ENCODE assay signal across 1 cellular context in genomic region chr15:98067339-98067738, GRCh38.
TF ChIP-seq lines count a peak whose summit lies in the region.

No MANE protein-coding gene starts in this region.

TF ChIP-seq in HEK293, 187 proteins besides CTCF, POLR2A, EP300 and RAD21 (continued from another document):
- TF ChIP-seq KLF8 (tag by site-specific recombination; IDR thresholded peaks at IDR 0.05): no peak
- 0 out of 2 replicates have a peak, but pooled peaks have one; percentile 40 for TF ChIP-seq HIC1 (tag by site-specific recombination; IDR thresholded peaks at IDR 0.05)
- TF ChIP-seq OSR2 (tag by site-specific recombination; IDR thresholded peaks at IDR 0.05): 0 out of 2 replicates have a peak, but pooled peaks have one; percentile 21
- no peak for TF ChIP-seq BCL11B (tag by site-specific recombination; IDR thresholded peaks at IDR 0.05; ENCODE audit: low read depth)
- TF ChIP-seq, protein P1, sequence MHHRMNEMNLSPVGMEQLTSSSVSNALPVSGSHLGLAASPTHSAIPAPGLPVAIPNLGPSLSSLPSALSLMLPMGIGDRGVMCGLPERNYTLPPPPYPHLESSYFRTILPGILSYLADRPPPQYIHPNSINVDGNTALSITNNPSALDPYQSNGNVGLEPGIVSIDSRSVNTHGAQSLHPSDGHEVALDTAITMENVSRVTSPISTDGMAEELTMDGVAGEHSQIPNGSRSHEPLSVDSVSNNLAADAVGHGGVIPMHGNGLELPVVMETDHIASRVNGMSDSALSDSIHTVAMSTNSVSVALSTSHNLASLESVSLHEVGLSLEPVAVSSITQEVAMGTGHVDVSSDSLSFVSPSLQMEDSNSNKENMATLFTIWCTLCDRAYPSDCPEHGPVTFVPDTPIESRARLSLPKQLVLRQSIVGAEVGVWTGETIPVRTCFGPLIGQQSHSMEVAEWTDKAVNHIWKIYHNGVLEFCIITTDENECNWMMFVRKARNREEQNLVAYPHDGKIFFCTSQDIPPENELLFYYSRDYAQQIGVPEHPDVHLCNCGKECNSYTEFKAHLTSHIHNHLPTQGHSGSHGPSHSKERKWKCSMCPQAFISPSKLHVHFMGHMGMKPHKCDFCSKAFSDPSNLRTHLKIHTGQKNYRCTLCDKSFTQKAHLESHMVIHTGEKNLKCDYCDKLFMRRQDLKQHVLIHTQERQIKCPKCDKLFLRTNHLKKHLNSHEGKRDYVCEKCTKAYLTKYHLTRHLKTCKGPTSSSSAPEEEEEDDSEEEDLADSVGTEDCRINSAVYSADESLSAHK (tag by site-specific recombination; IDR thresholded peaks at IDR 0.05): no peak
- TF ChIP-seq YY2 (tag by site-specific recombination; IDR thresholded peaks at IDR 0.05): no peak
- no peak for TF ChIP-seq ZNF473 (tag by site-specific recombination; IDR thresholded peaks at IDR 0.05)
- no peak for TF ChIP-seq ZNF747 (tag by site-specific recombination; IDR thresholded peaks at IDR 0.05)
- TF ChIP-seq HOXC10 (CRISPR knock-in tag; IDR thresholded peaks at IDR 0.05): no peak
- TF ChIP-seq ZNF596 (tag by site-specific recombination; IDR thresholded peaks at IDR 0.05): no peak
- no peak for TF ChIP-seq ZBTB8A (tag by site-specific recombination; IDR thresholded peaks at IDR 0.05)
- TF ChIP-seq TRIM28 (IDR thresholded peaks at IDR 0.05; ENCODE audit: borderline replicate concordance, low read length): peak; percentile 45; the same call in 1 of the 2 replicates
- TF ChIP-seq HOXA7 (CRISPR knock-in tag; IDR thresholded peaks at IDR 0.05; ENCODE audit: borderline replicate concordance): no peak
- TF ChIP-seq GLI2 (tag by site-specific recombination; IDR thresholded peaks at IDR 0.05; ENCODE audit: borderline replicate concordance, low read depth): no peak
- no peak for TF ChIP-seq ZNF169 (tag by site-specific recombination; IDR thresholded peaks at IDR 0.05)
- no peak for TF ChIP-seq ZNF639 (tag by site-specific recombination; IDR thresholded peaks at IDR 0.05)
- 0 out of 2 replicates have a peak, but pooled peaks have one; percentile 32 for TF ChIP-seq ZBTB17 (tag by site-specific recombination; IDR thresholded peaks at IDR 0.05)
- no peak for TF ChIP-seq ZNF280D (tag by site-specific recombination; IDR thresholded peaks at IDR 0.05)
- TF ChIP-seq ZNF621 (tag by site-specific recombination; IDR thresholded peaks at IDR 0.05): no peak
- TF ChIP-seq ZNF658 (tag by site-specific recombination; IDR thresholded peaks at IDR 0.05): no peak
- TF ChIP-seq ZBTB49 (tag by site-specific recombination; IDR thresholded peaks at IDR 0.05; ENCODE audit: low read depth): no peak
